Comparison of ENCODE assay signal across 8 cellular contexts in the genomic region with DNA sequence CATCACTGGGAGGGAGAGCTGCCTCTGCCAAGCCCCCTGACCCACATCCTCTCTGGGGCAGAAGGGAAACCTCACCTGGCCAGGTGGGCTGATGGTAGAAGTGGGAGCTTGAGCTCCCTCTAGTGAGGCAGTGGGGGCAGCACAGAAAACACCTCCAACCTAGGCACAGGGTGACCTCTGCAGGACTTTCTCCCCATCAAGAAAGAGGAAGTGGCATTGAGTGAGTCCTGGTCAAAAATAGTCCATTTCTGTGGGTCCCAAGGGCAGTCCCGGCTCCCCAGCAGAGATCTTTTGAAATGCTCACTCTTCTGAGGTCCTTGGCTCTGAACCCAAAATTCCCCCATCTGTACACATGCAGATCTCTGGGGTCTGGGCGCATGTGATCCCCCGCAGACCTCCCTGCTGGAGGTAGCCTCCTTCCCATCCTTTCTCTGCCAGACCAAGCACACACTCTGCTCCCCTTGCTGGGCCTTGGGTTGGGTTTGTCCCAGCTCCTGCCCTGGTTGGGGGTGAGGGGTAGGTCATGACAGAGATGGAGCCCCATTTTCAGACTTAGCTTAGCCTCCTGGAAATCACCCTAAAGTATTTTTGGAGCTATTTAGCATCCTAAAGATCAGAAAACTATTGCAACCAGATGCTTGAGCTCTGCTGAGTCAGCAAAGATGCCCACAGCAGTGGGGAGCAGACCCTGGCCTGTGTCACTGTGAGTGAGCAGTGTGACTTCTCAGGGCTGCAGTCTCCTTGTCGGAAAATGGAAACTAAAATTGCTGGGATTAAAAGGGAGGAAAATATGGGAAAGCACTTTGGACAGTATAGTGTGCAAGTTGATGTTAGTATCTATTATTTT. TPM values are rescaled to one million over a fixed set of nuclear protein-coding genes. Genes with fewer than 3 reads are reported as not detected.
DNase-seq lines count a peak whose midpoint lies in the region; ATAC-seq and TF ChIP-seq lines count a peak whose summit lies in the region.

No MANE protein-coding gene starts in this region.

- BruUV-seq in A673 (replicated peaks; lab: Mats Ljungman, UMichigan) (no TSS peak), PC-3 (replicated peaks; lab: Mats Ljungman, UMichigan) (no TSS peak)

- peak; percentile 86 for ATAC-seq in GM19438 (IDR thresholded peaks at IDR 0.05; ENCODE audit: low read depth, unreplicated experiment)
- peak; percentile 82 for ATAC-seq in HG03460 (IDR thresholded peaks at IDR 0.05; ENCODE audit: unreplicated experiment)
- ATAC-seq in PC-3 = no peak

- TF ChIP-seq CTCF in A673 (conservative IDR thresholded peaks at IDR 0.05; ENCODE audit: low read depth, low read length) (peak; percentile 32), PC-3 (conservative IDR thresholded peaks at IDR 0.05; ENCODE audit: low read depth, low read length) (no peak; the same call in 1 of the 2 replicates)

- no peaks in the 10 kb centered on the region for H3K79me2 ChIP-seq in PC-3 (ENCODE audit: low read length)

- intact Hi-C loops in A673 (cut with micrococcal nuclease; ENCODE audit: unreplicated experiment) = no loop called here
- intact Hi-C loops in PC-3 (cut with micrococcal nuclease) = no loop called here

- no peaks in the 10 kb centered on the region for H4K20me1 ChIP-seq in PC-3 (ENCODE audit: low read length)

- POLR2A ChIA-PET in A673 (lab: Charles Lee; ENCODE audit: low non-redundant PET) (interaction anchor here (0.6 kb wide), 1 partner anchor 26 kb away, joined by 4 read pairs; no protein-coding TSS in a partner anchor), PC-3 (lab: Charles Lee; ENCODE audit: unreplicated experiment) (no interaction called here)

- no peak overlapping the region for H2AFZ ChIP-seq in PC-3 (ENCODE audit: low read length)

- H3K27me3 ChIP-seq in A673 (replicated peaks; ENCODE audit: insufficient read depth, low read depth, low read length, poor library complexity) = no peaks in the 10 kb centered on the region
- H3K27me3 ChIP-seq in PC-3 (ENCODE audit: low read length) = peaks cover 57% of the 10 kb centered on the region

- no peak overlapping the region for H3K27ac ChIP-seq in A673 (ENCODE audit: low read depth, low read length, poor library complexity, severe bottlenecking)
- no peak overlapping the region for H3K27ac ChIP-seq in PC-3 (ENCODE audit: low read length)

- no peaks in the 10 kb centered on the region for H3K36me3 ChIP-seq in A673 (ENCODE audit: insufficient read depth, low read length, poor library complexity, severe bottlenecking)
- H3K36me3 ChIP-seq in PC-3 (ENCODE audit: low read depth, low read length) = no peaks in the 10 kb centered on the region; the same call in 1 of the 2 replicates

- no peaks in the 10 kb centered on the region for H3K9me3 ChIP-seq in A673 (ENCODE audit: low read depth, low read length, poor library complexity, severe bottlenecking)
- H3K9me3 ChIP-seq in PC-3 (ENCODE audit: low read length) = no peaks in the 10 kb centered on the region

- H3K4me1 ChIP-seq in A673 (ENCODE audit: insufficient read depth, low read length, poor library complexity, severe bottlenecking) (peaks cover 21% of the 10 kb centered on the region), PC-3 (ENCODE audit: insufficient read depth, low read length) (no peaks in the 10 kb centered on the region)

- DNase-seq in A673 (ENCODE audit: low spot score) = no peak
- DNase-seq in activated CD4-positive, CD25-positive, alpha-beta regulatory T cell treated with anti-CD3 and anti-CD28 coated beads, Interleukin-2, amount 50 U/mL, for 16 hours (ENCODE audit: low read depth, low spot score) = peak; percentile 44
- peak; percentile 35 for DNase-seq in effector CD8-positive, alpha-beta T cell (lab: John Stamatoyannopoulos, UW)
- peak; percentile 48 to 57 for DNase-seq in stimulated activated CD4-positive, alpha-beta T cell treated with anti-CD3 and anti-CD28 coated beads, Interleukin-1b, Interleukin-23, amount 100 ng/mL, for 4 hours (ENCODE audit: low read depth in 2 of 2)
- DNase-seq in PC-3 = no peak
- no peak for DNase-seq in NCI-H1092 (lab: John Stamatoyannopoulos, UW)

- no peaks in the 10 kb centered on the region for H3K9me2 ChIP-seq in PC-3 (replicated peaks; ENCODE audit: low read length)

- no peak overlapping the region for H3K9ac ChIP-seq in PC-3 (ENCODE audit: low read length)

- H3K4me2 ChIP-seq in PC-3 (ENCODE audit: low read length) = no peak overlapping the region

- H3K4me3 ChIP-seq in A673 (ENCODE audit: low read depth, low read length, poor library complexity, severe bottlenecking) = no peak overlapping the region
- H3K4me3 ChIP-seq in PC-3 (ENCODE audit: low read length) = no peak overlapping the region

- H3F3A ChIP-seq in PC-3 (ENCODE audit: low read length, unreplicated experiment) = no peaks in the 10 kb centered on the region

- CTCF ChIA-PET in A673 (lab: Charles Lee) (no interaction called here), PC-3 (lab: Charles Lee) (no interaction called here)

RNA-seq across cellular contexts. Expression of gene LCP2, which starts 41.6 kb away (rescaled TPM):
- total RNA-seq in A673 (2021) = not detected in 2 replicates
- total RNA-seq in PC-3 (2014; rRNA removed) = not detected in 2 replicates

RNA-seq across cellular contexts. Expression of gene KCNMB1, which starts 50.0 kb away (rescaled TPM):
- total RNA-seq in A673 (2021) (not detected in 2 replicates), PC-3 (2014; rRNA removed) (not detected in 2 replicates)

Comparison
In these comparisons a context has a peak if more than half of its experiments do, and no peak if none do; other contexts are left out.
1. DNase-seq: peak in activated CD4-positive, CD25-positive, alpha-beta regulatory T cell treated with anti-CD3 and anti-CD28 coated beads, Interleukin-2, amount 50 U/mL, for 16 hours (single experiment), effector CD8-positive, alpha-beta T cell (single experiment) and stimulated activated CD4-positive, alpha-beta T cell treated with anti-CD3 and anti-CD28 coated beads, Interleukin-1b, Interleukin-23, amount 100 ng/mL, for 4 hours (2 of 2); none in A673 (single experiment), PC-3 (single experiment) and NCI-H1092 (single experiment).